ENCODE assay signal across 15 cellular contexts in genomic region chr11:123173040-123173855, GRCh38. TPM values are rescaled to one million over a fixed set of nuclear protein-coding genes. Genes with fewer than 3 reads are reported as not detected.
DNase-seq lines count a peak whose midpoint lies in the region; ATAC-seq and TF ChIP-seq lines count a peak whose summit lies in the region.
"Had no signal": no experiment of that assay in that cellular context is flagged by ENCODE, and none has a peak within 500 bp of the region (broad histone marks: within the 10 kb centered on the region; RNA-seq: fewer than 3 reads in every experiment).

No MANE protein-coding gene starts in this region.

- TF ChIP-seq POLR2A in IMR-90 (IDR thresholded peaks at IDR 0.05; ENCODE audit: low read depth, low read length): no peak
- no peak for TF ChIP-seq POLR2A in body of pancreas (IDR thresholded peaks at IDR 0.05)

- dilution Hi-C loops in IMR-90 (cut with HindIII; ENCODE audit: low sequenced_read_pairs, unreplicated experiment): no loop called here

- peak overlapping the region; percentile 71 for H2AK5ac ChIP-seq in IMR-90 (ENCODE audit: low read depth, low read length)

- no peak overlapping the region for H3K4me3 Mint-ChIP-seq in natural killer cell

- H3K4me1 Mint-ChIP-seq in natural killer cell: peaks cover 6 to 7% of the 10 kb centered on the region in 2 donors

- CTCF ChIA-PET in A673 (lab: Charles Lee): interaction anchor here (0.5 kb wide), 1 partner anchor 37 kb away, joined by 3 read pairs; no protein-coding TSS in a partner anchor
- CTCF ChIA-PET in IMR-90 (lab: Yijun Ruan, JAX): interaction anchor here (0.5 to 2.8 kb wide), 4 partner anchors 10 to 88 kb away, joined by 3 to 8 read pairs (median 5); no protein-coding TSS in a partner anchor

- TF ChIP-seq RAD21 in IMR-90 (IDR thresholded peaks at IDR 0.05; ENCODE audit: low read length): no peak

- H3K4me1 ChIP-seq in A673 (ENCODE audit: insufficient read depth, low read length, poor library complexity, severe bottlenecking): peaks cover 67% of the 10 kb centered on the region
- H3K4me1 ChIP-seq in IMR-90 (ENCODE audit: control insufficient read depth, insufficient read depth, low read length): peaks cover 34% of the 10 kb centered on the region
- peaks cover 10% of the 10 kb centered on the region for H3K4me1 ChIP-seq in body of pancreas

- H3K9me3 ChIP-seq in A673 (ENCODE audit: low read depth, low read length, poor library complexity, severe bottlenecking) (no peaks in the 10 kb centered on the region), IMR-90 (ENCODE audit: control insufficient read depth, insufficient read depth, low read length) (no peaks in the 10 kb centered on the region), body of pancreas (no peaks in the 10 kb centered on the region)
- H3K9me3 ChIP-seq: BLaER1, tibial artery had no signal

- ATAC-seq in IMR-90 (ENCODE audit: low read depth) (peak; percentile 74), body of pancreas (peak; percentile 31), GM18502 (IDR thresholded peaks at IDR 0.05; ENCODE audit: poor library complexity, unreplicated experiment) (no peak), natural killer cell (no peak)

- peaks cover 7 to 8% of the 10 kb centered on the region in 2 donors for H3K27me3 Mint-ChIP-seq in natural killer cell (ENCODE audit: low read depth in 2 of 2)

- H3K14ac ChIP-seq in IMR-90 (replicated peaks; ENCODE audit: low read depth, low read length): peak overlapping the region; percentile 83

- H4K91ac ChIP-seq in IMR-90 (ENCODE audit: insufficient read depth, low read depth, low read length): peak overlapping the region; percentile 97

- in situ Hi-C loops in IMR-90 (cut with MboI; ENCODE audit: low sequenced_read_pairs): loop anchor here (10.0 kb wide), 1 partner anchor 72 kb away; no protein-coding TSS in a partner anchor

- no peaks in the 10 kb centered on the region for H3K36me3 ChIP-seq in A673 (ENCODE audit: insufficient read depth, low read length, poor library complexity, severe bottlenecking)
- H3K36me3 ChIP-seq in IMR-90 (ENCODE audit: control insufficient read depth, insufficient read depth, low read length): peaks cover 36% of the 10 kb centered on the region
- no peaks in the 10 kb centered on the region for H3K36me3 ChIP-seq in body of pancreas (replicated peaks in 1 of 2; ENCODE audit: insufficient read depth in 1 of 2, low read depth in 2 of 2)
- H3K36me3 ChIP-seq: BLaER1, cardiac muscle cell, tibial artery had no signal

- no peak for TF ChIP-seq CTCF in A673 (conservative IDR thresholded peaks at IDR 0.05; ENCODE audit: low read depth, low read length)
- no peak for TF ChIP-seq CTCF in IMR-90 (conservative IDR thresholded peaks at IDR 0.05; ENCODE audit: low read depth, low read length)
- TF ChIP-seq CTCF in body of pancreas (IDR thresholded peaks at IDR 0.05): no peak
- no peak for TF ChIP-seq CTCF in natural killer cell (IDR thresholded peaks at IDR 0.05)

- H3K9me3 Mint-ChIP-seq in natural killer cell: no peaks in the 10 kb centered on the region

- no CpG with 5 or more reads among the region's 4 CpGs for WGBS in IMR-90 (ENCODE audit: extremely low coverage in 2 of 2, insufficient read length in 1 of 2), 2 experiments
- 63 to 68% methylated on average over 4 of the region's 4 CpGs for WGBS in body of pancreas, 2 donors

- H4K5ac ChIP-seq in IMR-90 (ENCODE audit: low read depth, low read length): peak overlapping the region; percentile 97

- no peaks in the 10 kb centered on the region for H3K36me3 Mint-ChIP-seq in natural killer cell

- POLR2A ChIA-PET in A673 (lab: Charles Lee; ENCODE audit: low non-redundant PET) (interaction anchor here (0.6 to 1.0 kb wide), 2 partner anchors 36 to 69 kb away, joined by 3 read pairs; no protein-coding TSS in a partner anchor), IMR-90 (lab: Charles Lee; ENCODE audit: unreplicated experiment) (interaction anchor here (1.5 kb wide), 1 partner anchor 19 kb away, joined by 3 read pairs; no protein-coding TSS in a partner anchor)

- H3K79me1 ChIP-seq in IMR-90 (ENCODE audit: low read depth in 1 of 2, low read length in 2 of 2): peaks cover 30 to 74% of the 10 kb centered on the region in 2 experiments

- H3K27me3 ChIP-seq in A673 (replicated peaks; ENCODE audit: insufficient read depth, low read depth, low read length, poor library complexity): no peaks in the 10 kb centered on the region
- H3K27me3 ChIP-seq in IMR-90 (ENCODE audit: control insufficient read depth, insufficient read depth, low read length): no peaks in the 10 kb centered on the region
- no peaks in the 10 kb centered on the region for H3K27me3 ChIP-seq in body of pancreas
- H3K27me3 ChIP-seq: BLaER1, cardiac muscle cell, tibial artery had no signal

- H3K4me3 ChIP-seq in A673 (ENCODE audit: low read depth, low read length, poor library complexity, severe bottlenecking): no peak overlapping the region
- H3K4me3 ChIP-seq in IMR-90 (ENCODE audit: insufficient read depth, low read depth, low read length): no peak overlapping the region
- no peak overlapping the region for H3K4me3 ChIP-seq in body of pancreas
- H3K4me3 ChIP-seq: BLaER1, cardiac muscle cell, tibial artery had no signal

- H2AFZ ChIP-seq in IMR-90 (replicated peaks; ENCODE audit: low read length, poor library complexity): no peak overlapping the region

- peak overlapping the region; percentile 92 to 95 for H4K8ac ChIP-seq in IMR-90 (ENCODE audit: low read depth in 2 of 2, low read length in 2 of 2)

- H3K27ac Mint-ChIP-seq in natural killer cell: no peak overlapping the region

- H2BK15ac ChIP-seq in IMR-90 (ENCODE audit: low read depth, low read length): peak overlapping the region; percentile 97

- H2BK120ac ChIP-seq in IMR-90 (ENCODE audit: low read depth, low read length): peak overlapping the region; percentile 96

- H3K27ac ChIP-seq in A673 (ENCODE audit: low read depth, low read length, poor library complexity, severe bottlenecking) (no peak overlapping the region), IMR-90 (ENCODE audit: insufficient read depth, low read length) (peak overlapping the region; percentile 95), body of pancreas (no peak overlapping the region)
- H3K27ac ChIP-seq: BLaER1, cardiac muscle cell, KMS-11 had no signal

- H3K56ac ChIP-seq in IMR-90 (ENCODE audit: extremely low read depth, insufficient read depth, low read length): peak overlapping the region; percentile 84

- BruUV-seq in A673 (replicated peaks; lab: Mats Ljungman, UMichigan): no TSS peak
- BruUV-seq in IMR-90 (replicated peaks; lab: Mats Ljungman, UMichigan): no TSS peak

- peak overlapping the region; percentile 47 for H3K4me2 ChIP-seq in IMR-90 (ENCODE audit: low read depth, low read length)
- H3K4me2 ChIP-seq: BLaER1, KMS-11 had no signal

- H2BK20ac ChIP-seq in IMR-90 (ENCODE audit: low read depth, low read length): peak overlapping the region; percentile 93

- H2AK9ac ChIP-seq in IMR-90 (replicated peaks; ENCODE audit: low read depth, low read length, poor library complexity): peak overlapping the region; percentile 12

- peaks cover 3% of the 10 kb centered on the region; the same call in 1 of the 2 replicates for H4K20me1 ChIP-seq in IMR-90 (ENCODE audit: insufficient read depth, low read length)
- H4K20me1 ChIP-seq: BLaER1 had no signal

- peaks cover 39% of the 10 kb centered on the region for H3K9me1 ChIP-seq in IMR-90 (ENCODE audit: insufficient read depth, low read length)

- intact Hi-C loops in A673 (cut with micrococcal nuclease; ENCODE audit: unreplicated experiment) (no loop called here), IMR-90 (cut with micrococcal nuclease) (no loop called here), body of pancreas (cut with DNase I) (no loop called here), natural killer cell (cut with micrococcal nuclease) (no loop called here)

- H3K18ac ChIP-seq in IMR-90 (ENCODE audit: low read depth, low read length): peak overlapping the region; percentile 99

- H2BK5ac ChIP-seq in IMR-90 (ENCODE audit: low read depth, low read length, poor library complexity, severe bottlenecking): peak overlapping the region; percentile 97

- H3K23ac ChIP-seq in IMR-90 (ENCODE audit: low read depth, low read length): peak overlapping the region; percentile 82

- peak overlapping the region; percentile 45 for H3K9ac ChIP-seq in IMR-90 (ENCODE audit: low read depth, low read length)
- H3K9ac ChIP-seq: BLaER1, KMS-11 had no signal

- DNase-seq in A673 (ENCODE audit: low spot score) (peak; percentile 62), IMR-90 (peak; percentile 100), body of pancreas (peak in 3 of 4 donors; percentile 48 to 75 (median 63)), kidney glomerular epithelial cell (lab: John Stamatoyannopoulos, UW) (peak; percentile 67), NCI-H69 (lab: John Stamatoyannopoulos, UW) (no peak), natural killer cell (no peak), COLO829 (ENCODE audit: low spot score) (no peak)
- DNase-seq: activated CD8-positive, alpha-beta memory T cell treated with anti-CD3 and anti-CD28 coated beads, Interleukin-2, amount 50 U/mL, for 48 hours; NCI-H510A; stimulated activated CD4-positive, alpha-beta T cell treated with anti-CD3 and anti-CD28 coated beads, Interleukin-4, amount 100 ng/mL, for 1 hour; tibial artery had no signal

- H3K4ac ChIP-seq in IMR-90 (ENCODE audit: low read depth, low read length): peak overlapping the region; percentile 92

TF ChIP-seq in IMR-90, 13 proteins besides CTCF, POLR2A, EP300 and RAD21 (continues in another document):
- TF ChIP-seq FOS (IDR thresholded peaks at IDR 0.05; ENCODE audit: low read depth, low read length) (peak; percentile 71; the same call in 1 of the 2 replicates), NFE2L2 (IDR thresholded peaks at IDR 0.05; ENCODE audit: low read depth, low read length) (no peak), CHD1 (IDR thresholded peaks at IDR 0.05; ENCODE audit: low read depth, low read length) (no peak), ELK1 (IDR thresholded peaks at IDR 0.05; ENCODE audit: borderline replicate concordance, low read depth, low read length) (no peak), RCOR1 (IDR thresholded peaks at IDR 0.05; ENCODE audit: insufficient replicate concordance, low read length) (peak; percentile 79)

RNA-seq across cellular contexts. Expression of gene CLMP, which starts 21.8 kb away (rescaled TPM):
- total RNA-seq in A673 (2021): 45.9 and 62.6 TPM in 2 replicates
- total RNA-seq in IMR-90 (2012; rRNA removed): 54.7 and 56.1 TPM in 2 replicates
- 78.9 and 95.7 TPM in 2 replicates for polyA plus RNA-seq in IMR-90 (2012; rRNA removed)
- polyA plus RNA-seq in IMR-90 (2012; cell fraction: cytosol; rRNA removed): 50.5 and 121 TPM in 2 replicates
- polyA plus RNA-seq in IMR-90 (2012; cell fraction: nucleus; rRNA removed; ENCODE audit: low replicate concordance): 20.7 and 92.9 TPM in 2 replicates
- total RNA-seq in body of pancreas: 10 to 100 TPM; 10.1 to 22.1 TPM
- under 1 TPM in 2 of 3 donors, not detected in 1; 0.07 to 0.45 TPM for total RNA-seq in natural killer cell

Comparison
In these comparisons a context has a peak if more than half of its experiments do, and no peak if none do; other contexts are left out.
1. DNase-seq: peak in A673 (single experiment), IMR-90 (single experiment), body of pancreas (3 of 4) and kidney glomerular epithelial cell (single experiment); none in NCI-H69 (single experiment), natural killer cell (single experiment) and COLO829 (single experiment).
2. ATAC-seq: peak in IMR-90 (single experiment) and body of pancreas (single experiment); none in GM18502 (single experiment) and natural killer cell (0 of 3).
3. RNA of gene CLMP, which starts 21.8 kb away (total RNA-seq): 45.9 to 62.6 TPM in A673, 54.7 to 56.1 TPM in IMR-90 and 10.1 to 22.1 TPM in body of pancreas; 0.07 to 0.45 TPM in natural killer cell; every median in the first group is over 4 times any median in the second.